2 cellular contexts compared by ENCODE assay signal in the genomic region with DNA sequence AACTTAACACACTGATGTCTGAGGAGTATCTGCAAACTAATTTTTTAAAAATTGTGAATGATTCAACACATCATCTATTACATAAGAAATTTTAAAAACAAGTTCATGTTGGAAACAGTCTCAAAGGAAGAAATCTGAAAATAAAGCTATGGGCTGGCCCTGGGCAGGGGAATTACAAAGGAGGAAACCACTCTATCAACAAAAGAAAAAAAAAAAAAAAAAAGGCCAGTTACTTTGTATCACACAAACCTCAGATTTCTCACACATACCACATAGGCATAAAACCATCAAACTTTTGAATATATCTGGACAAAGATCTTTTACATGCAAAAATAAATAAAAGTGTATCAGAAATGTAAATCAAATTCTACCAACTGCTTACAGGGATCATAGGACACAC.
TF ChIP-seq lines count a peak whose summit lies in the region.

No MANE protein-coding gene starts in this region.

TF ChIP-seq in HEK293, 187 proteins besides CTCF, POLR2A, EP300 and RAD21:
- TF ChIP-seq ZNF426 (tag by site-specific recombination; IDR thresholded peaks at IDR 0.05): no peak
- no peak for TF ChIP-seq ZNF23 (tag by site-specific recombination; IDR thresholded peaks at IDR 0.05; ENCODE audit: borderline replicate concordance)
- 0 out of 2 replicates have a peak, but pooled peaks have one; percentile 45 for TF ChIP-seq ZNF211 (tag by site-specific recombination; IDR thresholded peaks at IDR 0.05; ENCODE audit: low read depth)
- no peak for TF ChIP-seq ZNF626 (tag by site-specific recombination; IDR thresholded peaks at IDR 0.05)

TF ChIP-seq in GM23338, 12 proteins besides CTCF, POLR2A, EP300 and RAD21:
- TF ChIP-seq JUNB (IDR thresholded peaks at IDR 0.05; ENCODE audit: unreplicated experiment) (no peak), ZNF462 (CRISPR knock-in tag; IDR thresholded peaks at IDR 0.05) (no peak), ZNF331 (CRISPR knock-in tag; IDR thresholded peaks at IDR 0.05; ENCODE audit: low read depth) (no peak), ZNF114 (CRISPR knock-in tag; IDR thresholded peaks at IDR 0.05) (no peak)
- TF ChIP-seq, protein P1, sequence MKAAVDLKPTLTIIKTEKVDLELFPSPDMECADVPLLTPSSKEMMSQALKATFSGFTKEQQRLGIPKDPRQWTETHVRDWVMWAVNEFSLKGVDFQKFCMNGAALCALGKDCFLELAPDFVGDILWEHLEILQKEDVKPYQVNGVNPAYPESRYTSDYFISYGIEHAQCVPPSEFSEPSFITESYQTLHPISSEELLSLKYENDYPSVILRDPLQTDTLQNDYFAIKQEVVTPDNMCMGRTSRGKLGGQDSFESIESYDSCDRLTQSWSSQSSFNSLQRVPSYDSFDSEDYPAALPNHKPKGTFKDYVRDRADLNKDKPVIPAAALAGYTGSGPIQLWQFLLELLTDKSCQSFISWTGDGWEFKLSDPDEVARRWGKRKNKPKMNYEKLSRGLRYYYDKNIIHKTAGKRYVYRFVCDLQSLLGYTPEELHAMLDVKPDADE (IDR thresholded peaks at IDR 0.05): no peak
